12 cellular contexts compared by ENCODE assay signal in the genomic region with DNA sequence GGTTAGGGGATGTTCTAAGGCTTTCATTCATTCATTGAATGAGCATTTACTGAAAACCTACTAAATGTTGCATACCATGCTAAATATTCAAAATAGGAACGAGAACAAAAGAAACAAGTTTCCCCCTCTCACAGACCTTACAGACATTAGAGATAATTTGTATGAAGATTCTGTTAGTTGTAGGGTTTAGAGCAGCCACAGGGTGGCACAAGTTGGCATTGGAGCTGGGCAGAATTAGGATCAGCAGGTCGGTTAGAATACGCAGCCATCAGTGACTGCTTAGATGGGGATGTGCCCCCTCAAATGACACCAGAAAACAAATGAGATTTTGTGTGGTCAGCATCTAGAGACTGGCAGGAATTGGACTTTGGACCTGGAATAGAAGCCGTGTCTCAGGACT.
DNase-seq lines count a peak whose midpoint lies in the region; ATAC-seq and TF ChIP-seq lines count a peak whose summit lies in the region.
"Had no signal": no experiment of that assay in that cellular context is flagged by ENCODE, and none has a peak within 500 bp of the region (broad histone marks: within the 10 kb centered on the region; RNA-seq: fewer than 3 reads in every experiment).

No MANE protein-coding gene starts in this region.

- no peak overlapping the region for H3K9ac ChIP-seq in KMS-11

- H3K79me2 ChIP-seq in KMS-11 (ENCODE audit: insufficient read depth, low read depth) = no peaks in the 10 kb centered on the region
- H3K79me2 ChIP-seq in osteoblast (ENCODE audit: insufficient read depth, low read length) = no peaks in the 10 kb centered on the region

- H3K27ac ChIP-seq in KMS-11 (no peak overlapping the region), WERI-Rb-1 (no peak overlapping the region), osteoblast (ENCODE audit: low read depth, low read length) (no peak overlapping the region), substantia nigra (ENCODE audit: low read depth, low read length, poor library complexity, severe bottlenecking) (no peak overlapping the region)

- ATAC-seq in left colon (no peak), HG03521 (IDR thresholded peaks at IDR 0.05; ENCODE audit: unreplicated experiment) (no peak)

- peak; percentile 32 for DNase-seq in NCI-H2171 treated with DMSO at 0.1 percent for 48 hours (lab: John Stamatoyannopoulos, UW)
- DNase-seq in NCI-H2171 (lab: John Stamatoyannopoulos, UW) = no peak
- DNase-seq in WERI-Rb-1 = no peak
- DNase-seq in osteoblast (ENCODE audit: insufficient read length, low spot score, missing footprints) = no peak
- no peak for DNase-seq in left colon
- DNase-seq in substantia nigra (lab: John Stamatoyannopoulos, UW) = no peak
- DNase-seq: activated CD8-positive, alpha-beta memory T cell treated with anti-CD3 and anti-CD28 coated beads for 24 hours; glutamatergic neuron; NCI-H510A had no signal

- H3K4me2 ChIP-seq in KMS-11 (no peak overlapping the region), osteoblast (ENCODE audit: insufficient read depth, low read length) (no peak overlapping the region)

- no peaks in the 10 kb centered on the region for H3K9me3 ChIP-seq in WERI-Rb-1 (ENCODE audit: severe bottlenecking)
- no peaks in the 10 kb centered on the region for H3K9me3 ChIP-seq in osteoblast (ENCODE audit: low read depth, low read length)

- H4K20me1 ChIP-seq in KMS-11 (ENCODE audit: insufficient read depth) = no peaks in the 10 kb centered on the region
- H4K20me1 ChIP-seq in osteoblast (ENCODE audit: insufficient read depth, low read length) = no peaks in the 10 kb centered on the region

- intact Hi-C loops in left colon (cut with DNase I, micrococcal nuclease) = loop anchor here in 1 of 2 donors (10.0 kb wide), 2 partner anchors 93 to 377 kb away; no protein-coding TSS in a partner anchor

- TF ChIP-seq CTCF in KMS-11 (conservative IDR thresholded peaks at IDR 0.05; ENCODE audit: low read depth, low read length) (0 out of 2 replicates have a peak, but pooled peaks have one; percentile 20), WERI-Rb-1 (IDR thresholded peaks at IDR 0.05; ENCODE audit: low read depth, low read length) (peak; percentile 53), osteoblast (IDR thresholded peaks at IDR 0.05; ENCODE audit: extremely low read depth, low read depth, low read length) (peak; percentile 47)

- H3K4me1 ChIP-seq in KMS-11 (ENCODE audit: low read depth, poor library complexity, severe bottlenecking) = no peaks in the 10 kb centered on the region
- H3K4me1 ChIP-seq in osteoblast (ENCODE audit: insufficient read depth, low read length) = no peaks in the 10 kb centered on the region

- H2AFZ ChIP-seq in KMS-11 (ENCODE audit: low read depth) (no peak overlapping the region), osteoblast (ENCODE audit: low read length) (no peak overlapping the region)

- H3K4me3 ChIP-seq in KMS-11 (IDR thresholded peaks at IDR 0.05; ENCODE audit: insufficient read depth, low read depth, low read length) (no peak overlapping the region), WERI-Rb-1 (ENCODE audit: low read depth, low read length) (no peak overlapping the region), osteoblast (ENCODE audit: insufficient read depth, low read length) (no peak overlapping the region)
- H3K4me3 ChIP-seq: lung had no signal

- H3K27me3 ChIP-seq in KMS-11 (ENCODE audit: insufficient read depth, low read depth) = no peaks in the 10 kb centered on the region
- no peaks in the 10 kb centered on the region for H3K27me3 ChIP-seq in WERI-Rb-1 (ENCODE audit: insufficient read depth, low read depth, severe bottlenecking)
- H3K27me3 ChIP-seq in osteoblast (ENCODE audit: insufficient read depth, low read length) = no peaks in the 10 kb centered on the region

- H3K36me3 ChIP-seq in KMS-11 (ENCODE audit: insufficient read depth) = no peaks in the 10 kb centered on the region
- H3K36me3 ChIP-seq in WERI-Rb-1 = no peaks in the 10 kb centered on the region
- no peaks in the 10 kb centered on the region for H3K36me3 ChIP-seq in osteoblast (ENCODE audit: insufficient read depth, low read length)
